In genomic region chr4:182560358-182560757, GRCh38 we compare ENCODE assay signal across 9 cellular contexts.
A peak's percentile ranks its signal among the peaks of the same experiment; 100 is the strongest.
DNase-seq lines count a peak whose midpoint lies in the region; ATAC-seq and TF ChIP-seq lines count a peak whose summit lies in the region.
"Had no signal": no experiment of that assay in that cellular context is flagged by ENCODE, and none has a peak within 500 bp of the region (broad histone marks: within the 10 kb centered on the region; RNA-seq: fewer than 3 reads in every experiment).

No MANE protein-coding gene starts in this region.

- TF ChIP-seq CTCF in chondrocyte (IDR thresholded peaks at IDR 0.05) (peak; percentile 78), neural cell (IDR thresholded peaks at IDR 0.05; ENCODE audit: poor library complexity, severe bottlenecking) (peak; percentile 40), SK-N-SH (IDR thresholded peaks at IDR 0.05) (no peak)

- CTCF ChIA-PET in SK-N-SH (lab: Yijun Ruan, JAX) = no interaction called here

- H3K79me2 ChIP-seq in neural cell (replicated peaks; ENCODE audit: insufficient read depth, low read length) (no peaks in the 10 kb centered on the region), SK-N-SH (ENCODE audit: insufficient read depth) (no peaks in the 10 kb centered on the region)

- no peaks in the 10 kb centered on the region for H3K9me3 Mint-ChIP-seq in chondrocyte (ENCODE audit: low read depth)
- H3K9me3 Mint-ChIP-seq: effector memory CD8-positive, alpha-beta T cell had no signal

- no peaks in the 10 kb centered on the region for H3K36me3 ChIP-seq in neural cell (ENCODE audit: insufficient read depth, low read length)
- H3K36me3 ChIP-seq in SK-N-SH (replicated peaks in 1 of 2; ENCODE audit: control insufficient read depth in 1 of 2, insufficient read depth in 2 of 2, low read length in 1 of 2) = no peaks in the 10 kb centered on the region

- H3K27ac Mint-ChIP-seq in chondrocyte (ENCODE audit: unreplicated experiment) = peak overlapping the region; percentile 94
- H3K27ac Mint-ChIP-seq: effector memory CD8-positive, alpha-beta T cell had no signal

- 89% methylated on average over 4 of the region's 4 CpGs for WGBS in SK-N-SH (ENCODE audit: low lambda C conversion rate)

- H3K36me3 Mint-ChIP-seq in chondrocyte (ENCODE audit: low read depth) = peaks cover 3% of the 10 kb centered on the region

- H3K4me3 ChIP-seq in neural cell (ENCODE audit: low read length) (peak overlapping the region; percentile 33), SK-N-SH (ENCODE audit: low read depth in 2 of 2, low read length in 1 of 2) (no peak overlapping the region)

- no peak overlapping the region for H3K9ac ChIP-seq in neural cell (ENCODE audit: low read length)
- no peak overlapping the region for H3K9ac ChIP-seq in SK-N-SH

- POLR2A ChIA-PET in SK-N-SH (lab: Yijun Ruan, JAX) = no interaction called here

- H3K27me3 ChIP-seq in neural cell (ENCODE audit: insufficient read depth, low read depth, low read length) (no peaks in the 10 kb centered on the region), SK-N-SH (ENCODE audit: insufficient read depth) (no peaks in the 10 kb centered on the region)

- H3K27me3 Mint-ChIP-seq in chondrocyte (ENCODE audit: low read depth) = no peaks in the 10 kb centered on the region

- H3K4me1 ChIP-seq in SK-N-SH (ENCODE audit: control insufficient read depth in 1 of 2, insufficient read depth in 2 of 2, low read depth in 1 of 2, low read length in 1 of 2) = peaks cover 4% of the 10 kb centered on the region in 2 experiments; a peak in 2 of 4 replicates

- TF ChIP-seq EP300 in neural cell (conservative IDR thresholded peaks at IDR 0.05; ENCODE audit: poor library complexity, severe bottlenecking) = no peak
- TF ChIP-seq EP300 in SK-N-SH (IDR thresholded peaks at IDR 0.05; ENCODE audit: borderline replicate concordance in 1 of 2, low read depth in 1 of 2, low read length in 1 of 2) = no peak

- ATAC-seq in HG02798 (IDR thresholded peaks at IDR 0.05; ENCODE audit: poor library complexity, unreplicated experiment) (no peak), GM19395 (IDR thresholded peaks at IDR 0.05; ENCODE audit: unreplicated experiment) (no peak)
- ATAC-seq: effector memory CD8-positive, alpha-beta T cell had no signal

- H4K20me1 ChIP-seq in neural cell (ENCODE audit: insufficient read depth) (no peaks in the 10 kb centered on the region), SK-N-SH (ENCODE audit: insufficient read depth) (no peaks in the 10 kb centered on the region)

- H3F3A ChIP-seq in neural cell (ENCODE audit: insufficient read depth, low read length, poor library complexity, severe bottlenecking) (no peaks in the 10 kb centered on the region), SK-N-SH (replicated peaks; ENCODE audit: insufficient read depth) (no peaks in the 10 kb centered on the region)

- DNase-seq in DMS153 treated with DMSO at 0.1 percent for 48 hours (lab: John Stamatoyannopoulos, UW; ENCODE audit: unreplicated experiment) (peak; percentile 59), NCI-H187 treated with DMSO at 0.1 percent for 48 hours (lab: John Stamatoyannopoulos, UW) (peak; percentile 52), chondrocyte (ENCODE audit: low spot score) (no peak), SK-N-SH (no peak)
- no peak for DNase-seq in activated CD4-positive, alpha-beta T cell treated with anti-CD3 and anti-CD28 coated beads, Interleukin-2, amount 50 U/mL, for 4 hours
- DNase-seq: effector memory CD8-positive, alpha-beta T cell had no signal

- H3K27ac ChIP-seq in neural cell (ENCODE audit: low read length) (peak overlapping the region; percentile 15), SK-N-SH (ENCODE audit: low read depth in 2 of 2, low read length in 1 of 2) (no peak overlapping the region)

- peak overlapping the region; percentile 56 for H3K4me3 Mint-ChIP-seq in chondrocyte (ENCODE audit: unreplicated experiment)
- H3K4me3 Mint-ChIP-seq: effector memory CD8-positive, alpha-beta T cell had no signal

- peaks cover 49% of the 10 kb centered on the region for H3K4me1 Mint-ChIP-seq in chondrocyte (ENCODE audit: low read depth)

- H3K9me2 ChIP-seq in neural cell (ENCODE audit: insufficient read depth, low read length) = no peaks in the 10 kb centered on the region
- H3K9me2 ChIP-seq in SK-N-SH = no peaks in the 10 kb centered on the region

- no peak overlapping the region for H2AFZ ChIP-seq in neural cell (ENCODE audit: low read depth, low read length)
- no peak overlapping the region for H2AFZ ChIP-seq in SK-N-SH (ENCODE audit: low read depth)

- H3K4me2 ChIP-seq in neural cell (ENCODE audit: low read length) = peak overlapping the region; percentile 13
- H3K4me2 ChIP-seq in SK-N-SH = no peak overlapping the region

- H3K9me3 ChIP-seq in neural cell (ENCODE audit: low read length) (no peaks in the 10 kb centered on the region), SK-N-SH (no peaks in the 10 kb centered on the region)

- TF ChIP-seq RAD21 in neural cell (conservative IDR thresholded peaks at IDR 0.05) (peak; percentile 42), SK-N-SH (IDR thresholded peaks at IDR 0.05; ENCODE audit: low read length) (no peak)

TF ChIP-seq in neural cell, 6 proteins besides CTCF, POLR2A, EP300 and RAD21:
- TF ChIP-seq REST (IDR thresholded peaks at IDR 0.05; ENCODE audit: borderline replicate concordance) = peak; percentile 69
- no peak for TF ChIP-seq EZH2 (IDR thresholded peaks at IDR 0.05; ENCODE audit: borderline replicate concordance, insufficient read depth, low read length, poor library complexity, severe bottlenecking)

TF ChIP-seq in SK-N-SH, 30 proteins besides CTCF, POLR2A, EP300 and RAD21 (continues in another document):
- TF ChIP-seq MAX (IDR thresholded peaks at IDR 0.05; ENCODE audit: low read depth) = no peak
- no peak for TF ChIP-seq NFIC (IDR thresholded peaks at IDR 0.05; ENCODE audit: borderline replicate concordance)
- no peak for TF ChIP-seq IRF3 (IDR thresholded peaks at IDR 0.05; ENCODE audit: low read depth, low read length)
- TF ChIP-seq RXRA (IDR thresholded peaks at IDR 0.05; ENCODE audit: borderline replicate concordance, low read depth) = no peak
- TF ChIP-seq ELF1 (IDR thresholded peaks at IDR 0.05) = no peak
- no peak for TF ChIP-seq PBX3 (IDR thresholded peaks at IDR 0.05)
- no peak for TF ChIP-seq JUND (IDR thresholded peaks at IDR 0.05)
- TF ChIP-seq USF2 (IDR thresholded peaks at IDR 0.05; ENCODE audit: borderline replicate concordance, low read depth, low read length) = no peak
- no peak for TF ChIP-seq USF1 (IDR thresholded peaks at IDR 0.05; ENCODE audit: borderline replicate concordance, low read depth)
- TF ChIP-seq RFX5 (IDR thresholded peaks at IDR 0.05; ENCODE audit: low read length) = no peak
- TF ChIP-seq SMC3 (IDR thresholded peaks at IDR 0.05; ENCODE audit: low read depth, low read length) = no peak
- no peak for TF ChIP-seq TCF12 (IDR thresholded peaks at IDR 0.05)
- TF ChIP-seq GATA2 (CRISPR knock-in tag; IDR thresholded peaks at IDR 0.05) = no peak
- no peak for TF ChIP-seq CHD2 (IDR thresholded peaks at IDR 0.05; ENCODE audit: low read length, partially characterized antibody)

Comparison
In these comparisons a context has a peak if more than half of its experiments do, and no peak if none do; other contexts are left out.
1. DNase-seq: peak in DMS153 treated with DMSO at 0.1 percent for 48 hours (single experiment) and NCI-H187 treated with DMSO at 0.1 percent for 48 hours (single experiment); none in chondrocyte (single experiment), activated CD4-positive, alpha-beta T cell treated with anti-CD3 and anti-CD28 coated beads, Interleukin-2, amount 50 U/mL, for 4 hours (0 of 2) and SK-N-SH (single experiment).